8 cellular contexts compared by ENCODE assay signal in the genomic region with DNA sequence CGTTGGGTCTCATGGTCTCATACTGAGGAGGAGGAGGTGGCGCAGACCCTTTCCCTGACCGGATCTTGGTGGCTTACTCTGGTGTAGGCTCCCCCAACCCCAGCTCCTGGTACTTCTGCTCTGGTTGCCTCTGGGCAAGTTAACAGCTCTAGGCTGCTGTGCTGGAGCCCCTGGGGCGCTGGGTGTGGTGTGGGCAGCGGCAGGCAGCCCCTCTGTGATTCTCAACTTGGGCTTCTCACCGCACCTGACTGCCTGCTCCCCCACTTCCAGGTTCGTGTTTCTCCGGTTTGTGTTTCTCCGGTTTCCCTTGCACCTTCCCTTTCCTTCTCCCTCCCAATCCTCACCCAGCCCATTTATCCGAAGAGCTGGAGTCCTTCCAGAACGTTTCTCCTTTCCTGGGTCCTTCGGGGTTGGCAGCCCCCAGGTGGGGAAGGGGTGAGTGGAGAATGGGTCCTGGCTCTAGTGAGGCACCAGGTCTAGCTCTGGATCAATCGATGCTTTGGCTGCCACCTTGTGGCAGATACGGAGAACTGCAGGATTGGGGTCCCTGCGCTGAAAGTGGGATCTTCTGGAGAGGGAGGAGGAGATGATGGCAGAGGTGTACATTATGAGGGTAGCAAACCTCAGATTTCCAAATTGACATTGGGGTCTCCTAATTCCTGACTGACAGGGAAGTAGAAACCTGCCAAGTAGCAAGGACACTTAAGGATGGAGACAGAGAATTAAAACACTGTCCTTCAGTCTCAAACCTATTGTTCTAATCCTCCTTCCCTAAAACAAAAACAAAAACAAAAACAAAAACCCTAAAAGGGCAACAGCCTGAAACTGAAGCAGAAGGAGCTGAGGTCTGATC. TPM values are rescaled to one million over a fixed set of nuclear protein-coding genes. Genes with fewer than 3 reads are reported as not detected.
A peak's percentile ranks its signal among the peaks of the same experiment; 100 is the strongest.
DNase-seq lines count a peak whose midpoint lies in the region; ATAC-seq and TF ChIP-seq lines count a peak whose summit lies in the region.

No MANE protein-coding gene starts in this region.

- TF ChIP-seq CTCF in AG10803 (conservative IDR thresholded peaks at IDR 0.05; ENCODE audit: low read length): peak; percentile 90
- peak; percentile 97 for TF ChIP-seq CTCF in VCaP (conservative IDR thresholded peaks at IDR 0.05)
- peak; percentile 90 for TF ChIP-seq CTCF in cardiac fibroblast (IDR thresholded peaks at IDR 0.05; ENCODE audit: low read depth, low read length)
- peak; percentile 87 for TF ChIP-seq CTCF in kidney epithelial cell (IDR thresholded peaks at IDR 0.05; ENCODE audit: insufficient read depth, low read length, poor library complexity, severe bottlenecking)

- peaks cover 76% of the 10 kb centered on the region for H3K27me3 ChIP-seq in kidney epithelial cell (ENCODE audit: control insufficient read depth, insufficient read depth, low read length)

- peak; percentile 69 for ATAC-seq in GM21390 (IDR thresholded peaks at IDR 0.05; ENCODE audit: unreplicated experiment)

- H3K4me3 ChIP-seq in AG10803 (ENCODE audit: low read length) (no peak overlapping the region), cardiac fibroblast (replicated peaks in 1 of 2; ENCODE audit: low read depth in 2 of 2, low read length in 2 of 2) (no peak overlapping the region), kidney epithelial cell (ENCODE audit: low read depth, low read length) (no peak overlapping the region)

- peak; percentile 46 for DNase-seq in AG10803 (ENCODE audit: low read depth)
- DNase-seq in NCI-H1930 (lab: John Stamatoyannopoulos, UW): peak; percentile 47 to 68
- peak; percentile 64 to 66 for DNase-seq in cardiac fibroblast (ENCODE audit: low read depth in 2 of 2)
- no peak for DNase-seq in kidney epithelial cell (ENCODE audit: low read depth)
- peak; percentile 64 for DNase-seq in stimulated activated CD4-positive, alpha-beta T cell treated with anti-CD3 and anti-CD28 coated beads, Interleukin-4, amount 100 ng/mL, for 24 hours
- no peak for DNase-seq in mesenteric fat pad (ENCODE audit: low spot score)

- no peaks in the 10 kb centered on the region for H3K36me3 ChIP-seq in kidney epithelial cell (ENCODE audit: control insufficient read depth, insufficient read depth, low read length)

- peak overlapping the region; percentile 39; the same call in 1 of the 2 replicates for H3K27ac ChIP-seq in VCaP

RNA-seq across cellular contexts. Expression of a gene that starts 8.3 kb away (rescaled TPM):
- total RNA-seq in kidney epithelial cell (not detected in 2 replicates), mesenteric fat pad (not detected)

RNA-seq across cellular contexts. Expression of a gene that starts 16.3 kb away (rescaled TPM):
- total RNA-seq in kidney epithelial cell: 57.6 and 68.4 TPM in 2 replicates
- total RNA-seq in mesenteric fat pad: 165 TPM

Comparison
In these comparisons a context has a peak if more than half of its experiments do, and no peak if none do; other contexts are left out.
1. DNase-seq: peak in AG10803 (single experiment), NCI-H1930 (2 of 2), cardiac fibroblast (2 of 2) and stimulated activated CD4-positive, alpha-beta T cell treated with anti-CD3 and anti-CD28 coated beads, Interleukin-4, amount 100 ng/mL, for 24 hours (single experiment); none in kidney epithelial cell (single experiment) and mesenteric fat pad (single experiment).
2. Peak in every context shown above with its lines, with median percentiles within 50 percentile points of each other: CTCF ChIP-seq.